In genomic region chr12:22356231-22356630, GRCh38 we compare ENCODE assay signal across 37 cellular contexts.
"Had no signal": no experiment of that assay in that cellular context is flagged by ENCODE, and none has a peak within 500 bp of the region (broad histone marks: within the 10 kb centered on the region; RNA-seq: fewer than 3 reads in every experiment).

No MANE protein-coding gene starts in this region.

- H3K27ac Mint-ChIP-seq: activated naive CD4-positive, alpha-beta T cell treated with anti-CD3 and anti-CD28 coated beads for 36 hours; activated naive CD4-positive, alpha-beta T cell treated with anti-CD3 and anti-CD28 coated beads, Interleukin-2, amount 10 ng/mL, durations not matched to agents 7 days and 5 days; activated naive CD4-positive, alpha-beta T cell treated with anti-CD3 and anti-CD28 coated beads, Interleukin-2, amount 50 U/mL, for 24 hours; activated naive CD4-positive, alpha-beta T cell treated with anti-CD3 and anti-CD28 coated beads, Interleukin-2, amount 50 U/mL, for 72 hours; activated naive CD8-positive, alpha-beta T cell; activated naive CD8-positive, alpha-beta T cell treated with anti-CD3 and anti-CD28 coated beads for 36 hours; activated naive CD8-positive, alpha-beta T cell treated with anti-CD3 and anti-CD28 coated beads, Interleukin-2, amount 10 ng/mL, durations not matched to agents 7 days and 5 days; activated naive CD8-positive, alpha-beta T cell treated with anti-CD3 and anti-CD28 coated beads, Interleukin-2, amount 50 U/mL, for 24 hours; activated T-cell treated with anti-CD3 and anti-CD28 coated beads, Interleukin-2, amount 50 U/mL, for 24 hours; activated T-cell treated with anti-CD3 and anti-CD28 coated beads, Interleukin-2, amount 50 U/mL, for 72 hours; activated T-helper 1 cell treated with anti-CD3 and anti-CD28 coated beads, Interleukin-12 subunit alpha, Interleukin-12 subunit beta, Interleukin-2, Interleukin-4 antibody, amounts not matched to agents 30 ng/mL and 10 ng/mL and 1 ng/mL, durations not matched to agents 14 hours and 24 hours and 36 hours; activated T-helper 17 cell treated with anti-CD3 and anti-CD28 coated beads, Interleukin-2, amount 50 U/mL, for 72 hours; activated T-helper 2 cell treated with anti-CD3 and anti-CD28 coated beads, Interferon-gamma antibody, Interleukin-2, Interleukin-4, amounts not matched to agents 10 μg/mL and 5 μg/mL and 100 μg/mL, durations not matched to agents 14 hours and 24 hours and 36 hours; brain had no signal

- H3K9me3 Mint-ChIP-seq: activated naive CD4-positive, alpha-beta T cell treated with anti-CD3 and anti-CD28 coated beads for 36 hours; activated naive CD4-positive, alpha-beta T cell treated with anti-CD3 and anti-CD28 coated beads, Interleukin-2, amount 10 ng/mL, durations not matched to agents 7 days and 5 days; activated naive CD4-positive, alpha-beta T cell treated with anti-CD3 and anti-CD28 coated beads, Interleukin-2, amount 50 U/mL, for 24 hours; activated naive CD4-positive, alpha-beta T cell treated with anti-CD3 and anti-CD28 coated beads, Interleukin-2, amount 50 U/mL, for 72 hours; activated naive CD8-positive, alpha-beta T cell treated with anti-CD3 and anti-CD28 coated beads for 36 hours; activated naive CD8-positive, alpha-beta T cell treated with anti-CD3 and anti-CD28 coated beads, Interleukin-2, amount 10 ng/mL, durations not matched to agents 7 days and 5 days; activated naive CD8-positive, alpha-beta T cell treated with anti-CD3 and anti-CD28 coated beads, Interleukin-2, amount 50 U/mL, for 24 hours; activated T-cell treated with anti-CD3 and anti-CD28 coated beads, Interleukin-2, amount 50 U/mL, for 24 hours; activated T-cell treated with anti-CD3 and anti-CD28 coated beads, Interleukin-2, amount 50 U/mL, for 4 hours; activated T-cell treated with anti-CD3 and anti-CD28 coated beads, Interleukin-2, amount 50 U/mL, for 72 hours; activated T-helper 1 cell treated with anti-CD3 and anti-CD28 coated beads, Interleukin-12 subunit alpha, Interleukin-12 subunit beta, Interleukin-2, Interleukin-4 antibody, amounts not matched to agents 30 ng/mL and 10 ng/mL and 1 ng/mL, durations not matched to agents 14 hours and 24 hours and 36 hours; activated T-helper 17 cell treated with anti-CD3 and anti-CD28 coated beads, Interleukin-2, amount 50 U/mL, for 72 hours; activated T-helper 2 cell treated with anti-CD3 and anti-CD28 coated beads, Interferon-gamma antibody, Interleukin-2, Interleukin-4, amounts not matched to agents 10 μg/mL and 5 μg/mL and 100 μg/mL, durations not matched to agents 14 hours and 24 hours and 36 hours; central memory CD8-positive, alpha-beta T cell had no signal

- H3K36me3 ChIP-seq: adrenal gland, ascending aorta, brain microvascular endothelial cell, breast epithelium, cardiac muscle cell had no signal

- H3K4me3 ChIP-seq: adrenal gland, ascending aorta, body of pancreas, breast epithelium, cardiac muscle cell had no signal

- H3K4me1 ChIP-seq: adrenal gland, ascending aorta, body of pancreas, breast epithelium had no signal

- ATAC-seq: activated naive CD4-positive, alpha-beta T cell treated with anti-CD3 and anti-CD28 coated beads, Interleukin-2, amount 50 U/mL, for 72 hours; activated naive CD8-positive, alpha-beta T cell treated with anti-CD3 and anti-CD28 coated beads, Interleukin-2, amount 50 U/mL, for 24 hours; activated T-cell treated with anti-CD3 and anti-CD28 coated beads, Interleukin-2, amount 50 U/mL, for 4 hours; activated T-cell treated with anti-CD3 and anti-CD28 coated beads, Interleukin-2, amount 50 U/mL, for 72 hours; activated T-helper 17 cell treated with anti-CD3 and anti-CD28 coated beads, Interleukin-2, amount 50 U/mL, for 72 hours; body of pancreas had no signal

- DNase-seq: activated effector memory CD4-positive, alpha-beta T cell treated with anti-CD3 and anti-CD28 coated beads, Interleukin-2, amount 50 U/mL, for 16 hours; activated effector memory CD4-positive, alpha-beta T cell treated with Interleukin-2 at 50 U/mL for 16 hours; activated gamma-delta T cell; activated gamma-delta T cell treated with Interleukin-2 at 50 U/mL for 16 hours; activated naive CD4-positive, alpha-beta T cell; activated naive CD4-positive, alpha-beta T cell treated with anti-CD3 and anti-CD28 coated beads for 36 hours; activated naive CD4-positive, alpha-beta T cell treated with anti-CD3 and anti-CD28 coated beads, Interleukin-2, amount 10 ng/mL, durations not matched to agents 7 days and 5 days; activated naive CD4-positive, alpha-beta T cell treated with anti-CD3 and anti-CD28 coated beads, Interleukin-2, amount 50 U/mL, for 16 hours; activated naive CD4-positive, alpha-beta T cell treated with Interleukin-2 at 50 U/mL for 16 hours; activated naive CD8-positive, alpha-beta T cell treated with anti-CD3 and anti-CD28 coated beads for 36 hours; activated naive CD8-positive, alpha-beta T cell treated with anti-CD3 and anti-CD28 coated beads, Interleukin-2, amount 10 ng/mL, durations not matched to agents 7 days and 5 days; activated naive CD8-positive, alpha-beta T cell treated with anti-CD3 and anti-CD28 coated beads, Interleukin-2, amount 50 U/mL, for 24 hours; activated T-cell treated with anti-CD3 and anti-CD28 coated beads, Interleukin-2, amount 50 U/mL, for 24 hours; activated T-cell treated with anti-CD3 and anti-CD28 coated beads, Interleukin-2, amount 50 U/mL, for 4 hours; activated T-cell treated with anti-CD3 and anti-CD28 coated beads, Interleukin-2, amount 50 U/mL, for 48 hours; activated T-cell treated with anti-CD3 and anti-CD28 coated beads, Interleukin-2, amount 50 U/mL, for 72 hours; adrenal gland; amniotic stem cell; amygdala; anterior cingulate cortex; aorta; body of pancreas; brain microvascular endothelial cell; caudate nucleus; central memory CD4-positive, alpha-beta T cell; cerebellar nuclear complex had no signal

- H3K4me3 Mint-ChIP-seq: activated naive CD4-positive, alpha-beta T cell treated with anti-CD3 and anti-CD28 coated beads for 36 hours; activated naive CD4-positive, alpha-beta T cell treated with anti-CD3 and anti-CD28 coated beads, Interleukin-2, amount 10 ng/mL, durations not matched to agents 7 days and 5 days; activated naive CD4-positive, alpha-beta T cell treated with anti-CD3 and anti-CD28 coated beads, Interleukin-2, amount 50 U/mL, for 24 hours; activated naive CD8-positive, alpha-beta T cell; activated naive CD8-positive, alpha-beta T cell treated with anti-CD3 and anti-CD28 coated beads for 36 hours; activated naive CD8-positive, alpha-beta T cell treated with anti-CD3 and anti-CD28 coated beads, Interleukin-2, amount 10 ng/mL, durations not matched to agents 7 days and 5 days; activated naive CD8-positive, alpha-beta T cell treated with anti-CD3 and anti-CD28 coated beads, Interleukin-2, amount 50 U/mL, for 24 hours; activated T-cell treated with anti-CD3 and anti-CD28 coated beads, Interleukin-2, amount 50 U/mL, for 24 hours; activated T-cell treated with anti-CD3 and anti-CD28 coated beads, Interleukin-2, amount 50 U/mL, for 4 hours; activated T-cell treated with anti-CD3 and anti-CD28 coated beads, Interleukin-2, amount 50 U/mL, for 72 hours; activated T-helper 1 cell treated with anti-CD3 and anti-CD28 coated beads, Interleukin-12 subunit alpha, Interleukin-12 subunit beta, Interleukin-2, Interleukin-4 antibody, amounts not matched to agents 30 ng/mL and 10 ng/mL and 1 ng/mL, durations not matched to agents 14 hours and 24 hours and 36 hours; activated T-helper 17 cell treated with anti-CD3 and anti-CD28 coated beads, Interleukin-2, amount 50 U/mL, for 72 hours; brain; central memory CD8-positive, alpha-beta T cell had no signal

- H3K27me3 ChIP-seq: adrenal gland, ascending aorta, body of pancreas, brain microvascular endothelial cell, breast epithelium, cardiac muscle cell had no signal

- H3K4me1 Mint-ChIP-seq: activated naive CD4-positive, alpha-beta T cell treated with anti-CD3 and anti-CD28 coated beads, Interleukin-2, amount 10 ng/mL, durations not matched to agents 7 days and 5 days; activated naive CD4-positive, alpha-beta T cell treated with anti-CD3 and anti-CD28 coated beads, Interleukin-2, amount 50 U/mL, for 24 hours; activated naive CD8-positive, alpha-beta T cell treated with anti-CD3 and anti-CD28 coated beads for 36 hours; activated naive CD8-positive, alpha-beta T cell treated with anti-CD3 and anti-CD28 coated beads, Interleukin-2, amount 10 ng/mL, durations not matched to agents 7 days and 5 days; activated naive CD8-positive, alpha-beta T cell treated with anti-CD3 and anti-CD28 coated beads, Interleukin-2, amount 50 U/mL, for 24 hours; activated T-helper 17 cell treated with anti-CD3 and anti-CD28 coated beads, Interleukin-2, amount 50 U/mL, for 72 hours; brain; central memory CD8-positive, alpha-beta T cell had no signal

- H3K27me3 Mint-ChIP-seq: activated naive CD4-positive, alpha-beta T cell treated with anti-CD3 and anti-CD28 coated beads, Interleukin-2, amount 10 ng/mL, durations not matched to agents 7 days and 5 days; activated naive CD4-positive, alpha-beta T cell treated with anti-CD3 and anti-CD28 coated beads, Interleukin-2, amount 50 U/mL, for 24 hours; activated T-helper 17 cell treated with anti-CD3 and anti-CD28 coated beads, Interleukin-2, amount 50 U/mL, for 72 hours; brain; central memory CD8-positive, alpha-beta T cell had no signal

- H3K36me3 Mint-ChIP-seq: activated naive CD4-positive, alpha-beta T cell treated with anti-CD3 and anti-CD28 coated beads, Interleukin-2, amount 10 ng/mL, durations not matched to agents 7 days and 5 days; activated naive CD4-positive, alpha-beta T cell treated with anti-CD3 and anti-CD28 coated beads, Interleukin-2, amount 50 U/mL, for 24 hours; activated naive CD4-positive, alpha-beta T cell treated with anti-CD3 and anti-CD28 coated beads, Interleukin-2, amount 50 U/mL, for 72 hours; activated naive CD8-positive, alpha-beta T cell; activated naive CD8-positive, alpha-beta T cell treated with anti-CD3 and anti-CD28 coated beads for 36 hours; activated naive CD8-positive, alpha-beta T cell treated with anti-CD3 and anti-CD28 coated beads, Interleukin-2, amount 10 ng/mL, durations not matched to agents 7 days and 5 days; brain had no signal

- H3K27ac ChIP-seq: adrenal gland, ascending aorta, body of pancreas, brain microvascular endothelial cell, breast epithelium, cardiac muscle cell had no signal
